In genomic region chr4:182921608-182922007, GRCh38 we compare ENCODE assay signal across 32 cellular contexts.
"Had no signal": no experiment of that assay in that cellular context is flagged by ENCODE, and none has a peak within 500 bp of the region (broad histone marks: within the 10 kb centered on the region; RNA-seq: fewer than 3 reads in every experiment).

No MANE protein-coding gene starts in this region.

- H3K27me3 ChIP-seq: adrenal gland, body of pancreas, brain microvascular endothelial cell, breast epithelium had no signal

- ATAC-seq: activated CD8-positive, alpha-beta T cell treated with anti-CD3 and anti-CD28 coated beads for 36 hours; activated naive CD4-positive, alpha-beta T cell treated with anti-CD3 and anti-CD28 coated beads, Interleukin-2, amount 50 U/mL, for 72 hours; activated T-cell treated with anti-CD3 and anti-CD28 coated beads, Interleukin-2, amount 50 U/mL, for 4 hours; activated T-cell treated with anti-CD3 and anti-CD28 coated beads, Interleukin-2, amount 50 U/mL, for 72 hours; activated T-helper 17 cell treated with anti-CD3 and anti-CD28 coated beads, Interleukin-2, amount 50 U/mL, for 72 hours; body of pancreas had no signal

- DNase-seq: activated B cell treated with CpG ODN at 0.5 μM for 24 hours; activated CD4-positive, alpha-beta memory T cell treated with anti-CD3 and anti-CD28 coated beads for 36 hours; activated CD4-positive, alpha-beta T cell treated with anti-CD3 and anti-CD28 coated beads for 4 hours; activated CD4-positive, alpha-beta T cell treated with anti-CD3 and anti-CD28 coated beads, Interleukin-2, amount 10 ng/mL, durations not matched to agents 24 days and 14 days; activated CD4-positive, alpha-beta T cell treated with anti-CD3 and anti-CD28 coated beads, Interleukin-2, amount 50 U/mL, for 1 hour; activated CD4-positive, alpha-beta T cell treated with anti-CD3 and anti-CD28 coated beads, Interleukin-2, amount 50 U/mL, for 4 hours; activated CD4-positive, CD25-positive, alpha-beta regulatory T cell treated with anti-CD3 and anti-CD28 coated beads, Interleukin-2, amount 50 U/mL, for 72 hours; activated CD8-positive, alpha-beta memory T cell treated with anti-CD3 and anti-CD28 coated beads, Interleukin-2, amount 50 U/mL, for 4 hours; activated CD8-positive, alpha-beta T cell treated with anti-CD3 and anti-CD28 coated beads for 36 hours; activated effector memory CD4-positive, alpha-beta T cell treated with anti-CD3 and anti-CD28 coated beads, Interleukin-2, amount 50 U/mL, for 16 hours; activated gamma-delta T cell treated with Interleukin-2 at 50 U/mL for 16 hours; activated naive CD4-positive, alpha-beta T cell; activated naive CD4-positive, alpha-beta T cell treated with anti-CD3 and anti-CD28 coated beads for 36 hours; activated naive CD4-positive, alpha-beta T cell treated with anti-CD3 and anti-CD28 coated beads, Interleukin-2, amount 50 U/mL, for 16 hours; activated naive CD8-positive, alpha-beta T cell treated with anti-CD3 and anti-CD28 coated beads for 36 hours; activated T-cell treated with anti-CD3 and anti-CD28 coated beads for 4 hours; activated T-cell treated with anti-CD3 and anti-CD28 coated beads, Interleukin-2, amount 50 U/mL, for 1 hour; activated T-cell treated with anti-CD3 and anti-CD28 coated beads, Interleukin-2, amount 50 U/mL, for 4 hours; activated T-cell treated with anti-CD3 and anti-CD28 coated beads, Interleukin-2, amount 50 U/mL, for 72 hours; adrenal gland; amniotic stem cell; aorta; body of pancreas; brain microvascular endothelial cell; central memory CD4-positive, alpha-beta T cell; T-helper 1 cell; T-helper 2 cell; T-helper 9 cell had no signal

- H3K36me3 ChIP-seq: adrenal gland, brain microvascular endothelial cell, breast epithelium had no signal

- H3K4me1 ChIP-seq: breast epithelium had no signal

- H3K9me3 ChIP-seq: adrenal gland, body of pancreas, breast epithelium had no signal

- H3K27ac ChIP-seq: adrenal gland, brain microvascular endothelial cell, breast epithelium, VCaP had no signal

- H3K4me3 ChIP-seq: adrenal gland, body of pancreas, breast epithelium had no signal
